In genomic region chr2:28680657-28681056, GRCh38 we compare ENCODE assay signal across 10 cellular contexts.
DNase-seq lines count a peak whose midpoint lies in the region; ATAC-seq, FAIRE-seq and TF ChIP-seq lines count a peak whose summit lies in the region.
"Had no signal": no experiment of that assay in that cellular context is flagged by ENCODE, and none has a peak within 500 bp of the region (broad histone marks: within the 10 kb centered on the region; RNA-seq: fewer than 3 reads in every experiment).

No MANE protein-coding gene starts in this region.

- no peak overlapping the region for H2AFZ ChIP-seq in astrocyte (ENCODE audit: low read depth, low read length)

- H3K4me1 Mint-ChIP-seq in CD14-positive monocyte, result peaks cover 23% of the 10 kb centered on the region
- H3K4me1 Mint-ChIP-seq in astrocyte (ENCODE audit: low read depth, unreplicated experiment), result peaks cover 44% of the 10 kb centered on the region
- peaks cover 75% of the 10 kb centered on the region for H3K4me1 Mint-ChIP-seq in nephron

- H3K27ac Mint-ChIP-seq in CD14-positive monocyte (peak overlapping the region in 4 of 7 donors; percentile 24 to 82 (median 48)), astrocyte (ENCODE audit: unreplicated experiment) (peak overlapping the region; percentile 88), nephron (peak overlapping the region in 2 of 3 experiments; percentile 88 to 94)

- H3K27me3 ChIP-seq in astrocyte (ENCODE audit: insufficient read depth, low read length), result no peaks in the 10 kb centered on the region
- H3K27me3 ChIP-seq: neutrophil had no signal

- H4K20me1 ChIP-seq in astrocyte (ENCODE audit: insufficient read depth, low read length), result no peaks in the 10 kb centered on the region

- TF ChIP-seq CTCF in CD14-positive monocyte (IDR thresholded peaks at IDR 0.05), result no peak
- no peak for TF ChIP-seq CTCF in astrocyte (IDR thresholded peaks at IDR 0.05; ENCODE audit: insufficient read depth, low read depth, low read length)
- TF ChIP-seq CTCF in nephron (IDR thresholded peaks at IDR 0.05; ENCODE audit: unreplicated experiment in 3 of 3), result no peak
- TF ChIP-seq CTCF in D721Med (IDR thresholded peaks at IDR 0.05; ENCODE audit: insufficient read depth, missing control alignments), result no peak

- peaks cover 0 to 2% (median 0%) of the 10 kb centered on the region in 7 donors for H3K9me3 Mint-ChIP-seq in CD14-positive monocyte
- H3K9me3 Mint-ChIP-seq in astrocyte (ENCODE audit: unreplicated experiment), result peaks cover 5% of the 10 kb centered on the region
- no peaks in the 10 kb centered on the region for H3K9me3 Mint-ChIP-seq in nephron

- H3K9ac ChIP-seq in astrocyte (ENCODE audit: low read length), result peak overlapping the region; percentile 23

- no peaks in the 10 kb centered on the region for H3K79me2 ChIP-seq in astrocyte (ENCODE audit: insufficient read depth, low read length)

- H3K27me3 Mint-ChIP-seq in CD14-positive monocyte (ENCODE audit: low read depth in 3 of 3) (peaks cover 0 to 1% (median 0%) of the 10 kb centered on the region in 3 donors), astrocyte (ENCODE audit: low read depth, unreplicated experiment) (peaks cover 2% of the 10 kb centered on the region), nephron (ENCODE audit: low read depth) (no peaks in the 10 kb centered on the region)

- H3K9me3 ChIP-seq in astrocyte (ENCODE audit: insufficient read depth, low read depth, low read length), result no peaks in the 10 kb centered on the region
- H3K9me3 ChIP-seq: neutrophil had no signal

- intact Hi-C loops in CD14-positive monocyte (cut with micrococcal nuclease), result no loop called here

- peak; percentile 16 for ATAC-seq in GM21528 (IDR thresholded peaks at IDR 0.05; ENCODE audit: low FRiP score, unreplicated experiment)
- ATAC-seq in HG03521 (IDR thresholded peaks at IDR 0.05; ENCODE audit: unreplicated experiment), result no peak

- H3K4me3 ChIP-seq in astrocyte (ENCODE audit: insufficient read depth, low read depth, low read length), result no peak overlapping the region

- peak overlapping the region; percentile 54 for H3K27ac ChIP-seq in astrocyte (ENCODE audit: low read depth, low read length)
- H3K27ac ChIP-seq: neutrophil had no signal

- H3K36me3 ChIP-seq in astrocyte (ENCODE audit: insufficient read depth, low read length), result no peaks in the 10 kb centered on the region
- H3K36me3 ChIP-seq: neutrophil had no signal

- FAIRE-seq in astrocyte (lab: Jason Lieb, UNC) (no peak), D721Med (lab: Jason Lieb, UNC) (no peak)
- FAIRE-seq: H54 had no signal

- no peak overlapping the region for H3K4me3 Mint-ChIP-seq in CD14-positive monocyte
- no peak overlapping the region for H3K4me3 Mint-ChIP-seq in astrocyte (ENCODE audit: unreplicated experiment)
- no peak overlapping the region for H3K4me3 Mint-ChIP-seq in nephron

- H3K36me3 Mint-ChIP-seq in CD14-positive monocyte (no peaks in the 10 kb centered on the region), astrocyte (ENCODE audit: low read depth, unreplicated experiment) (peaks cover 2% of the 10 kb centered on the region), nephron (ENCODE audit: low read depth) (no peaks in the 10 kb centered on the region)

- no peak for DNase-seq in CD14-positive monocyte (ENCODE audit: low spot score)
- DNase-seq in astrocyte (ENCODE audit: low read depth), result no peak
- no peak for DNase-seq in D721Med (ENCODE audit: insufficient read length, low spot score)
- no peak for DNase-seq in DMS79 (lab: John Stamatoyannopoulos, UW)
- DNase-seq: NCI-H187 had no signal

- peaks cover 27% of the 10 kb centered on the region for H3K4me1 ChIP-seq in astrocyte (ENCODE audit: insufficient read depth, low read length)

- H3K4me2 ChIP-seq in astrocyte (ENCODE audit: low read length), result peak overlapping the region; percentile 45
